8 cellular contexts compared by ENCODE assay signal in the genomic region with DNA sequence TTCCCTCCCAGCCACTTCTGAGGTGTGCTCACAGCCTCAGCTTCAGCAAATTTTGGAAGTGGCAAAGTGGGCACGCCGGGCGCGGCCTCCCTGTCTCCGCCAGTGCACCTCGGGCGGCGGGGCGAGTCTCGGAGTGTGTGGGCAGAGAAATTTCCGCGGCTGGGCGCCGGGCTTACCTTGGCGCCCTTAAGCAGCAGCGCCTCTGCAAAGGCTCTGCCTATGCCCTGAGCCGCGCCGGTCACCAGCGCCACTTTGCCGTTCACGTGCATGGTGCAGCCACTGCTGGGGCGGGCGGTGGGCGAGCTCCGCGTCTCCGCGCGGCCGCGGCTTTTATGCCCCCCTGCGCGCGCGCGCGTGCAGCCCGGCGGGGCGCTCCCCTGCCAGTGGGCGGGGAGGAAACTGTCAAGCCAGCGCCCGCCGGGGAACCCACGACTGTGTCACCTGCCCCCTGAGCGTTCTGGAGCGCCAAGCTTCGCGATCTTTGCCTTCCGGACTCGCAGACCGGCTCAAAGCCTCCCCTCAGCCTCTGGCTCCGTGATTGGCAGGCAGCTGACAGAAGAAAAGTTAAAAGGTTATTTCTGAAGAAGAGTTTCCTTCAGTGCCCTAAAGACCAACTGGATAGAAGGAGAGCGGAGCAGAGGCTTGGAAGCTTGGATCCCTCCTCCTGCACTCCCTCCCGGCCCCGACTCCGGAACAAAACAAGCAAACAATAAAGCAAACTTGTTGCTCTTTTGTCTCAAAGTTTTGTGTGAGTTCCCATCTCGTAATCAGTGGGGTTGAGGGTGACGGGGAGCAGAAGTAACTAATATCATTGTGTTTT. TPM values are rescaled to one million over a fixed set of nuclear protein-coding genes. Genes with fewer than 3 reads are reported as not detected.
DNase-seq lines count a peak whose midpoint lies in the region; ATAC-seq and TF ChIP-seq lines count a peak whose summit lies in the region.

Gene HPGD (minus strand): TSS at position 306 of the 820 bp plus-strand sequence. CDS start 37 bp downstream, at position 269.

- ATAC-seq in HG03159 (IDR thresholded peaks at IDR 0.05; ENCODE audit: unreplicated experiment) (peak; percentile 71), Right ventricle myocardium inferior (peak; percentile 75)

- TF ChIP-seq CTCF in Peyer's patch (IDR thresholded peaks at IDR 0.05) = no peak

- WGBS in urinary bladder = under 1% methylated on average over 60 of the region's 60 CpGs

- peak within 1 kb of the TSS; percentile 34 to 70 (median 50) for H3K4me3 ChIP-seq in Peyer's patch
- H3K4me3 ChIP-seq in urinary bladder (ENCODE audit: low read depth, low read length) = peak within 1 kb of the TSS; percentile 55

- intact Hi-C loops in Right ventricle myocardium inferior (cut with DNase I) = no loop called here
- intact Hi-C loops in posterior cingulate gyrus (cut with DNase I) = no loop called here

- H3K4me1 ChIP-seq in Peyer's patch = peaks cover 0 to 3% (median 0%) of the 10 kb centered on the region in 4 donors
- no peaks in the 10 kb centered on the region for H3K4me1 ChIP-seq in urinary bladder (ENCODE audit: insufficient read depth)

- H3K36me3 ChIP-seq in Peyer's patch (peaks cover 0 to 4% (median 0%) of the 10 kb centered on the region in 3 donors), urinary bladder (ENCODE audit: insufficient read depth) (no peaks in the 10 kb centered on the region)

- H3K9me3 ChIP-seq in Peyer's patch = no peaks in the 10 kb centered on the region

- TF ChIP-seq POLR2A in Peyer's patch (IDR thresholded peaks at IDR 0.05) = peak; percentile 61 to 89

- DNase-seq in NK-92 treated with Interleukin-12 subunit alpha and Interleukin-12 subunit beta, amount 100 ng/mL, for 24 hours (lab: John Stamatoyannopoulos, UW) = peak; percentile 59
- no peak for DNase-seq in NK-92 (lab: John Stamatoyannopoulos, UW; ENCODE audit: unreplicated experiment)
- DNase-seq in Peyer's patch = peak; percentile 24 to 90 (median 89)
- peak; percentile 68 for DNase-seq in activated gamma-delta T cell (lab: John Stamatoyannopoulos, UW)
- DNase-seq in Right ventricle myocardium inferior (ENCODE audit: missing footprints) = peak; percentile 76
- DNase-seq in posterior cingulate gyrus = peak in 6 of 10 donors; percentile 8 to 83 (median 44)

- H3K27me3 ChIP-seq in Peyer's patch = no peaks in the 10 kb centered on the region

- peak within 1 kb of the TSS; percentile 47 to 95 (median 72) for H3K27ac ChIP-seq in Peyer's patch
- H3K27ac ChIP-seq in urinary bladder (ENCODE audit: low read depth) = peak within 1 kb of the TSS; percentile 38

RNA-seq across cellular contexts. Expression of gene HPGD, which starts in this region (rescaled TPM):
- total RNA-seq in Peyer's patch = 100 to 1,000 TPM in 3 of 4 donors, 10 to 100 TPM in 1; 38.0 to 290 (median 208) TPM
- 1.1 TPM for total RNA-seq in Right ventricle myocardium inferior
- 148 TPM for total RNA-seq in urinary bladder
- 51.6 TPM for polyA plus RNA-seq in urinary bladder

Comparison
In these comparisons a context has a peak if more than half of its experiments do, and no peak if none do; other contexts are left out.
1. RNA of gene HPGD (total RNA-seq): 38.0 to 290 TPM in Peyer's patch and 148 TPM in urinary bladder (single experiment); 1.1 TPM in Right ventricle myocardium inferior (single experiment); every median in the first group is over 10 times any median in the second.